ENCODE assay signal across 18 cellular contexts in the genomic region with DNA sequence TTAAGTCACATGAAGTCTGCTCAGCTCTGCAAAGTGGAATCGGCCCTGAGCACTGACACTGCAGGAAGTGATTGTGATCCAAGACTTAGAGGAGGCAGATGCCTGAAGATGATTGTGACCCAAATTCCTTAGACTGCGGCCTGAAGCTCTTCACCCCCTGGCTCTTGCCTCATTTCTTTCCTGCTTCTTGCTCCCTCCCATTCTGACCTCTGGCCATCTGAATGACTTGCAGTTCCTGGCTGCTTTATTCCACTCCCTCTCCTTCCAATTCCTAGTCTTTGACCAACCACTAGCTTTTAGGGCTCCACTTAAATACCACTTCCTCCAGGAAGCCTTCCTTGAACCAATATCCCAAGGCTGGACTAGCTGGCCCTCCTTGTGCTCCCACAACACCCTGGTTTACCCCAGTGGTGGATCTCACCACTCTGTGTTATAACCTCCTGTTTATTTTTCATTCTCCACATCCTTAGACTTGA. TPM values are rescaled to one million over a fixed set of nuclear protein-coding genes. Genes with fewer than 3 reads are reported as not detected.
DNase-seq lines count a peak whose midpoint lies in the region; ATAC-seq and TF ChIP-seq lines count a peak whose summit lies in the region.
"Had no signal": no experiment of that assay in that cellular context is flagged by ENCODE, and none has a peak within 500 bp of the region (broad histone marks: within the 10 kb centered on the region; RNA-seq: fewer than 3 reads in every experiment).

No MANE protein-coding gene starts in this region.

- H3K4me3 ChIP-seq in AG09309 (ENCODE audit: control insufficient read depth, low read depth, low read length), result no peak overlapping the region
- H3K4me3 ChIP-seq in psoas muscle, result no peak overlapping the region
- H3K4me3 ChIP-seq: heart right ventricle had no signal

- H3K27me3 ChIP-seq in psoas muscle (ENCODE audit: insufficient read depth in 3 of 3, low read length in 2 of 3), result no peaks in the 10 kb centered on the region
- H3K27me3 ChIP-seq: heart right ventricle had no signal

- 13 to 52% (median 21%) methylated on average over 2 of the region's 2 CpGs for WGBS in psoas muscle, 3 donors

- no peaks in the 10 kb centered on the region for H3K36me3 Mint-ChIP-seq in endothelial cell (ENCODE audit: low read depth, unreplicated experiment)

- no peak for TF ChIP-seq CTCF in AG09309 (IDR thresholded peaks at IDR 0.05; ENCODE audit: control insufficient read depth, insufficient read depth, low read depth, low read length, missing control alignments)
- no peak for TF ChIP-seq CTCF in psoas muscle (IDR thresholded peaks at IDR 0.05)
- no peak for TF ChIP-seq CTCF in endothelial cell (IDR thresholded peaks at IDR 0.05; ENCODE audit: unreplicated experiment)

- H3K36me3 ChIP-seq in psoas muscle (ENCODE audit: insufficient read depth in 1 of 2, low read depth in 1 of 2), result no peaks in the 10 kb centered on the region
- H3K36me3 ChIP-seq: heart right ventricle had no signal

- intact Hi-C loops in psoas muscle (cut with DNase I), result no loop called here

- H3K9me3 ChIP-seq in psoas muscle, result no peaks in the 10 kb centered on the region
- H3K9me3 ChIP-seq: Caco-2, heart right ventricle had no signal

- H3K4me1 ChIP-seq in psoas muscle, result peaks cover 12% of the 10 kb centered on the region
- H3K4me1 ChIP-seq: Caco-2 had no signal

- H3K4me1 Mint-ChIP-seq in endothelial cell (ENCODE audit: unreplicated experiment), result peaks cover 14% of the 10 kb centered on the region

- TF ChIP-seq POLR2A in erythroblast (IDR thresholded peaks at IDR 0.05; ENCODE audit: low read length), result no peak

- H3K27ac Mint-ChIP-seq in endothelial cell (ENCODE audit: unreplicated experiment), result no peak overlapping the region

- peaks cover 2% of the 10 kb centered on the region for H3K27me3 Mint-ChIP-seq in endothelial cell (ENCODE audit: unreplicated experiment)

- H3K4me3 Mint-ChIP-seq in endothelial cell (ENCODE audit: unreplicated experiment), result no peak overlapping the region

- ATAC-seq in psoas muscle (peak; percentile 57 to 78 (median 73)), HG03571 (IDR thresholded peaks at IDR 0.05; ENCODE audit: unreplicated experiment) (no peak)

- DNase-seq in AG09309 (ENCODE audit: low read depth) (peak; percentile 33), M059J (ENCODE audit: low read depth) (peak; percentile 44), erythroblast (lab: John Stamatoyannopoulos, UW) (peak; percentile 61 to 62), psoas muscle (peak in 1 of 2 donors; percentile 23), endothelial cell (ENCODE audit: low spot score) (no peak), HuH-7 (ENCODE audit: low spot score) (no peak)
- DNase-seq in activated effector memory CD4-positive, alpha-beta T cell treated with Interleukin-2 at 50 U/mL for 16 hours, result no peak
- DNase-seq: ACHN; Caco-2; cerebellar nuclear complex; heart right ventricle; NCI-H1092; NCI-H2171 treated with DMSO at 0.1 percent for 48 hours; SIG-M5; stimulated activated CD4-positive, alpha-beta T cell treated with anti-CD3 and anti-CD28 coated beads, Interleukin-4, amount 100 ng/mL, for 4 hours; T1000 had no signal

- peak overlapping the region; percentile 38 for H3K27ac ChIP-seq in psoas muscle
- H3K27ac ChIP-seq: heart right ventricle had no signal

- no peaks in the 10 kb centered on the region for H3K9me3 Mint-ChIP-seq in endothelial cell (ENCODE audit: unreplicated experiment)

RNA-seq across cellular contexts. Expression of a gene that starts 9.9 kb away (rescaled TPM):
- not detected in 2 replicates for total RNA-seq in M059J (2014; rRNA removed; shearing (Covaris generic))
- under 1 TPM in 1 of 4 donors, not detected in 3; 0.52 TPM for total RNA-seq in psoas muscle
- polyA plus RNA-seq in psoas muscle, result not detected
- total RNA-seq in endothelial cell (ENCODE audit: unreplicated experiment), result not detected
- total RNA-seq: Caco-2, kidney epithelial cell had no signal

RNA-seq across cellular contexts. Expression of a gene that starts 36.0 kb away (rescaled TPM):
- total RNA-seq in M059J (2014; rRNA removed; shearing (Covaris generic)), result not detected in 2 replicates
- total RNA-seq in psoas muscle (under 1 TPM in 1 of 4 donors, not detected in 3; 0.78 TPM), endothelial cell (ENCODE audit: unreplicated experiment) (not detected)
- under 1 TPM in 2 of 3 donors, not detected in 1; 0.03 to 0.06 TPM for polyA plus RNA-seq in psoas muscle
- total RNA-seq: Caco-2, heart right ventricle, kidney epithelial cell had no signal

RNA-seq across cellular contexts. Expression of a gene that starts 45.5 kb away (rescaled TPM):
- 32.4 and 53.6 TPM in 2 replicates for total RNA-seq in M059J (2014; rRNA removed; shearing (Covaris generic))
- 10 to 100 TPM; 40.7 to 64.3 (median 50.4) TPM for total RNA-seq in psoas muscle
- polyA plus RNA-seq in psoas muscle, result 10 to 100 TPM; 34.9 to 79.2 (median 36.4) TPM
- total RNA-seq in endothelial cell (ENCODE audit: unreplicated experiment), result 31.1 TPM

Comparison
In these comparisons a context has a peak if more than half of its experiments do, and no peak if none do; other contexts are left out.
1. DNase-seq: peak in AG09309 (single experiment), M059J (single experiment) and erythroblast (2 of 2); none in endothelial cell (single experiment), activated effector memory CD4-positive, alpha-beta T cell treated with Interleukin-2 at 50 U/mL for 16 hours (single experiment) and HuH-7 (single experiment).